In genomic region chr19:48674921-48675824, GRCh38 we compare ENCODE assay signal across 1 cellular context.
TF ChIP-seq lines count a peak whose summit lies in the region.

No MANE protein-coding gene starts in this region.

TF ChIP-seq in PFSK-1, 5 proteins besides CTCF, POLR2A, EP300 and RAD21:
- TF ChIP-seq TAF1 (IDR thresholded peaks at IDR 0.05; ENCODE audit: borderline replicate concordance, insufficient read depth, low read length) = no peak
- 0 out of 2 replicates have a peak, but pooled peaks have one; percentile 23 for TF ChIP-seq POLR2AphosphoS5 (IDR thresholded peaks at IDR 0.05; ENCODE audit: low read depth, low read length)
